Comparison of ENCODE assay signal across 1 cellular context in the genomic region with DNA sequence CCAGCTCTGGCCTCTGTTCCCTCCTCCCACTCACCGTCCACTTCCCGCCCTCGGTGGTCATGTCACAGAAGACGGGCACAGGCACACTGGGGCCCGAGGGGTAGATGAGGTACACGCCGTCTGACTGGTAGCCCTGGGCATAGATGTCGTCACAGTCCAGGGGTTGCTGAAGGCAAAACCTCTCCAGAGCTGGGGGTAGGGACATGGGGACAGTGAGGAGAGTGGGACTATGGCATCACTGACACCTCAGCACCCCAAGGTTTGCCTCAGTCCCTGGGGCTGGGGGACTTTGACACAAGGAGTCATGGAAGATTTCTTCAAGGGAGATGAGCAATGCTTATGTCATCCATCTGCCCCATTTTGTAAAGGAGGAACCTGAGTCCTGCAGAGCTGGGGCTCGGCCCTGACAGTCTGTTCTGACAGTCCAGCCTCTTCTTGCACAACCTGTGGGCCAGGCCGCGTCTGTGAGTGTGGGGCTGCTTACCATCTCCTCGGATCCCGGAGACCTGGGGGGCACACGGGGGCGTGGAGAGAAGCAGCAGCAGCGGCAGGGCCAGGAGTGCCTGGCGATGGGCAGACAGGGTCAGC.
TF ChIP-seq lines count a peak whose summit lies in the region.

No MANE protein-coding gene starts in this region.

TF ChIP-seq in GM23338, 12 proteins besides CTCF, POLR2A, EP300 and RAD21 (continued from another document):
- TF ChIP-seq, protein P1, sequence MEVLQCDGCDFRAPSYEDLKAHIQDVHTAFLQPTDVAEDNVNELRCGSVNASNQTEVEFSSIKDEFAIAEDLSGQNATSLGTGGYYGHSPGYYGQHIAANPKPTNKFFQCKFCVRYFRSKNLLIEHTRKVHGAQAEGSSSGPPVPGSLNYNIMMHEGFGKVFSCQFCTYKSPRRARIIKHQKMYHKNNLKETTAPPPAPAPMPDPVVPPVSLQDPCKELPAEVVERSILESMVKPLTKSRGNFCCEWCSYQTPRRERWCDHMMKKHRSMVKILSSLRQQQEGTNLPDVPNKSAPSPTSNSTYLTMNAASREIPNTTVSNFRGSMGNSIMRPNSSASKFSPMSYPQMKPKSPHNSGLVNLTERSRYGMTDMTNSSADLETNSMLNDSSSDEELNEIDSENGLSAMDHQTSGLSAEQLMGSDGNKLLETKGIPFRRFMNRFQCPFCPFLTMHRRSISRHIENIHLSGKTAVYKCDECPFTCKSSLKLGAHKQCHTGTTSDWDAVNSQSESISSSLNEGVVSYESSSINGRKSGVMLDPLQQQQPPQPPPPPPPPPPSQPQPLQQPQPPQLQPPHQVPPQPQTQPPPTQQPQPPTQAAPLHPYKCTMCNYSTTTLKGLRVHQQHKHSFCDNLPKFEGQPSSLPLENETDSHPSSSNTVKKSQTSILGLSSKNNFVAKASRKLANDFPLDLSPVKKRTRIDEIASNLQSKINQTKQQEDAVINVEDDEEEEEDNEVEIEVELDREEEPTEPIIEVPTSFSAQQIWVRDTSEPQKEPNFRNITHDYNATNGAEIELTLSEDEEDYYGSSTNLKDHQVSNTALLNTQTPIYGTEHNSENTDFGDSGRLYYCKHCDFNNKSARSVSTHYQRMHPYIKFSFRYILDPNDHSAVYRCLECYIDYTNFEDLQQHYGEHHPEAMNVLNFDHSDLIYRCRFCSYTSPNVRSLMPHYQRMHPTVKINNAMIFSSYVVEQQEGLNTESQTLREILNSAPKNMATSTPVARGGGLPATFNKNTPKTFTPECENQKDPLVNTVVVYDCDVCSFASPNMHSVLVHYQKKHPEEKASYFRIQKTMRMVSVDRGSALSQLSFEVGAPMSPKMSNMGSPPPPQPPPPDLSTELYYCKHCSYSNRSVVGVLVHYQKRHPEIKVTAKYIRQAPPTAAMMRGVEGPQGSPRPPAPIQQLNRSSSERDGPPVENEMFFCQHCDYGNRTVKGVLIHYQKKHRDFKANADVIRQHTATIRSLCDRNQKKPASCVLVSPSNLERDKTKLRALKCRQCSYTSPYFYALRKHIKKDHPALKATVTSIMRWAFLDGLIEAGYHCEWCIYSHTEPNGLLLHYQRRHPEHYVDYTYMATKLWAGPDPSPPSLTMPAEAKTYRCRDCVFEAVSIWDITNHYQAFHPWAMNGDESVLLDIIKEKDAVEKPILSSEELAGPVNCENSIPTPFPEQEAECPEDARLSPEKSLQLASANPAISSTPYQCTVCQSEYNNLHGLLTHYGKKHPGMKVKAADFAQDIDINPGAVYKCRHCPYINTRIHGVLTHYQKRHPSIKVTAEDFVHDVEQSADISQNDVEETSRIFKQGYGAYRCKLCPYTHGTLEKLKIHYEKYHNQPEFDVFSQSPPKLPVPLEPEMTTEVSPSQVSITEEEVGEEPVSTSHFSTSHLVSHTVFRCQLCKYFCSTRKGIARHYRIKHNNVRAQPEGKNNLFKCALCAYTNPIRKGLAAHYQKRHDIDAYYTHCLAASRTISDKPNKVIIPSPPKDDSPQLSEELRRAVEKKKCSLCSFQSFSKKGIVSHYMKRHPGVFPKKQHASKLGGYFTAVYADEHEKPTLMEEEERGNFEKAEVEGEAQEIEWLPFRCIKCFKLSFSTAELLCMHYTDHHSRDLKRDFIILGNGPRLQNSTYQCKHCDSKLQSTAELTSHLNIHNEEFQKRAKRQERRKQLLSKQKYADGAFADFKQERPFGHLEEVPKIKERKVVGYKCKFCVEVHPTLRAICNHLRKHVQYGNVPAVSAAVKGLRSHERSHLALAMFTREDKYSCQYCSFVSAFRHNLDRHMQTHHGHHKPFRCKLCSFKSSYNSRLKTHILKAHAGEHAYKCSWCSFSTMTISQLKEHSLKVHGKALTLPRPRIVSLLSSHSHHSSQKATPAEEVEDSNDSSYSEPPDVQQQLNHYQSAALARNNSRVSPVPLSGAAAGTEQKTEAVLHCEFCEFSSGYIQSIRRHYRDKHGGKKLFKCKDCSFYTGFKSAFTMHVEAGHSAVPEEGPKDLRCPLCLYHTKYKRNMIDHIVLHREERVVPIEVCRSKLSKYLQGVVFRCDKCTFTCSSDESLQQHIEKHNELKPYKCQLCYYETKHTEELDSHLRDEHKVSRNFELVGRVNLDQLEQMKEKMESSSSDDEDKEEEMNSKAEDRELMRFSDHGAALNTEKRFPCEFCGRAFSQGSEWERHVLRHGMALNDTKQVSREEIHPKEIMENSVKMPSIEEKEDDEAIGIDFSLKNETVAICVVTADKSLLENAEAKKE (CRISPR knock-in tag; IDR thresholded peaks at IDR 0.05): no peak
- no peak for TF ChIP-seq JUNB (IDR thresholded peaks at IDR 0.05; ENCODE audit: unreplicated experiment)
- TF ChIP-seq POLR2AphosphoS5 (IDR thresholded peaks at IDR 0.05; ENCODE audit: low read depth): no peak
- TF ChIP-seq NANOG (IDR thresholded peaks at IDR 0.05; ENCODE audit: borderline replicate concordance): no peak
- TF ChIP-seq ZNF331 (CRISPR knock-in tag; IDR thresholded peaks at IDR 0.05; ENCODE audit: low read depth): no peak
- TF ChIP-seq EZH2phosphoT487 (IDR thresholded peaks at IDR 0.05; ENCODE audit: unreplicated experiment): no peak
- no peak for TF ChIP-seq STAT1 (IDR thresholded peaks at IDR 0.05; ENCODE audit: unreplicated experiment)
TF ChIP-seq in GM23338: peak in this region for 0.
